8 cellular contexts compared by ENCODE assay signal in genomic region chr11:841981-842369, GRCh38. TPM values are rescaled to one million over a fixed set of nuclear protein-coding genes. Genes with fewer than 3 reads are reported as not detected.
DNase-seq lines count a peak whose midpoint lies in the region; ATAC-seq and TF ChIP-seq lines count a peak whose summit lies in the region.

No MANE protein-coding gene starts in this region.

- 0% methylated on average over 13 to 25 of the region's 27 CpGs for WGBS in tibial nerve, 2 donors

- H3K4me3 ChIP-seq in astrocyte of the cerebellum (ENCODE audit: low read depth, low read length) (peak overlapping the region; percentile 94), left lung (peak overlapping the region; percentile 98 to 99), tibial nerve (peak overlapping the region; percentile 69 to 95 (median 79))

- H3K9me3 ChIP-seq in left lung (no peaks in the 10 kb centered on the region), tibial nerve (no peaks in the 10 kb centered on the region)

- DNase-seq in astrocyte of the cerebellum (ENCODE audit: low read depth) (no peak), left lung (no peak), tibial nerve (ENCODE audit: low spot score in 2 of 2) (no peak), epidermal melanocyte (ENCODE audit: insufficient read length, low spot score) (no peak), HuH-7.5 (ENCODE audit: low spot score) (no peak)

- peak; percentile 31 for ATAC-seq in GM19372 (IDR thresholded peaks at IDR 0.05; ENCODE audit: low read depth, unreplicated experiment)
- peak; percentile 18 for ATAC-seq in HG03442 (IDR thresholded peaks at IDR 0.05; ENCODE audit: unreplicated experiment)
- no peak for ATAC-seq in left lung
- ATAC-seq in HG03565 (IDR thresholded peaks at IDR 0.05; ENCODE audit: unreplicated experiment): no peak

- in situ Hi-C loops in astrocyte of the cerebellum (cut with HindIII; ENCODE audit: low sequenced_read_pairs): no loop called here

- intact Hi-C loops in left lung (cut with DNase I): no loop called here

- TF ChIP-seq POLR2A in tibial nerve (IDR thresholded peaks at IDR 0.05): no peak

- TF ChIP-seq EP300 in tibial nerve (IDR thresholded peaks at IDR 0.05): no peak

- TF ChIP-seq CTCF in astrocyte of the cerebellum (IDR thresholded peaks at IDR 0.05; ENCODE audit: low read depth, low read length, missing control alignments): no peak
- no peak for TF ChIP-seq CTCF in left lung (IDR thresholded peaks at IDR 0.05)
- no peak for TF ChIP-seq CTCF in tibial nerve (IDR thresholded peaks at IDR 0.05)

- H3K27ac ChIP-seq in left lung (peak overlapping the region; percentile 91 to 92), tibial nerve (peak overlapping the region; percentile 92 to 98 (median 94))

- H3K36me3 ChIP-seq in left lung: peaks cover 0 to 41% of the 10 kb centered on the region in 2 donors
- peaks cover 0 to 43% (median 7%) of the 10 kb centered on the region in 3 donors for H3K36me3 ChIP-seq in tibial nerve

- H3K27me3 ChIP-seq in left lung (peaks cover 0 to 11% of the 10 kb centered on the region in 2 donors), tibial nerve (no peaks in the 10 kb centered on the region)

- H3K4me1 ChIP-seq in left lung: peaks cover 29 to 74% of the 10 kb centered on the region in 2 donors
- H3K4me1 ChIP-seq in tibial nerve: peaks cover 0 to 76% (median 47%) of the 10 kb centered on the region in 4 donors

RNA-seq across cellular contexts. Expression of gene POLR2L, which starts 0.4 kb away (rescaled TPM):
- total RNA-seq in left lung (100 to 1,000 TPM; 140 to 227 TPM), tibial nerve (100 to 1,000 TPM in 2 of 4 donors, 10 to 100 TPM in 2; 71.7 to 140 (median 110) TPM)

RNA-seq across cellular contexts. Expression of gene TSPAN4, which starts 0.7 kb away (rescaled TPM):
- total RNA-seq in left lung (100 to 1,000 TPM; 129 to 132 TPM), tibial nerve (100 to 1,000 TPM; 139 to 256 (median 221) TPM)

RNA-seq across cellular contexts. Expression of gene CD151, which starts 9.2 kb away (rescaled TPM):
- total RNA-seq in left lung (100 to 1,000 TPM; 501 to 815 TPM), tibial nerve (100 to 1,000 TPM; 264 to 309 (median 281) TPM)

RNA-seq across cellular contexts. Expression of gene CRACR2B, which starts 14.3 kb away (rescaled TPM):
- total RNA-seq in left lung (10 to 100 TPM; 22.6 to 32.1 TPM), tibial nerve (10 to 100 TPM in 3 of 4 donors, 1 to 10 TPM in 1; 7.1 to 19.7 (median 16.8) TPM)

RNA-seq across cellular contexts. Expression of gene PNPLA2, which starts 23.3 kb away (rescaled TPM):
- total RNA-seq in left lung: 100 to 1,000 TPM in 1 of 2 donors, 10 to 100 TPM in 1; 96.3 to 128 TPM
- 100 to 1,000 TPM; 136 to 314 (median 187) TPM for total RNA-seq in tibial nerve

Comparison
In these comparisons a context has a peak if more than half of its experiments do, and no peak if none do; other contexts are left out.
1. ATAC-seq: peak in GM19372 (single experiment) and HG03442 (single experiment); none in left lung (single experiment) and HG03565 (single experiment).
2. Peak in every context shown above with its lines, with median percentiles within 50 percentile points of each other: H3K4me3 ChIP-seq.